ENCODE assay signal across 1 cellular context in genomic region chr3:168096210-168096795, GRCh38.
TF ChIP-seq lines count a peak whose summit lies in the region.

No MANE protein-coding gene starts in this region.

TF ChIP-seq in K562, 482 proteins besides CTCF, POLR2A, EP300 and RAD21 (continued from another document and continues in another):
- TF ChIP-seq ZBTB11 (CRISPR knock-in tag; IDR thresholded peaks at IDR 0.05) (peak in 1 of 3 experiments; percentile 20; a peak in 1 of 6 replicates), POLR2AphosphoS5 (IDR thresholded peaks at IDR 0.05; ENCODE audit: control insufficient read depth, insufficient read depth, low read depth, low read length) (no peak; the same call in 1 of the 2 replicates), HDAC1 (IDR thresholded peaks at IDR 0.05) (peak; percentile 68 to 98; a peak in 3 of 4 replicates), ZNF75A (CRISPR knock-in tag; IDR thresholded peaks at IDR 0.05) (no peak), NUFIP1 (IDR thresholded peaks at IDR 0.05; ENCODE audit: partially characterized antibody) (no peak), ZNF134 (CRISPR knock-in tag; conservative IDR thresholded peaks at IDR 0.05) (no peak), BRF2 (IDR thresholded peaks at IDR 0.05; ENCODE audit: borderline replicate concordance, insufficient read depth, insufficient read length) (no peak), TOE1 (IDR thresholded peaks at IDR 0.05; ENCODE audit: borderline replicate concordance) (no peak; the same call in 1 of the 2 replicates), TOE1 (CRISPR knock-in tag; IDR thresholded peaks at IDR 0.05; ENCODE audit: borderline replicate concordance, low read depth) (no peak), TAF7 (tag; IDR thresholded peaks at IDR 0.05) (no peak), BRD9 (IDR thresholded peaks at IDR 0.05; ENCODE audit: low read depth, partially characterized antibody) (peak; percentile 31), DLX4 (CRISPR knock-in tag; IDR thresholded peaks at IDR 0.05) (no peak), ZNF121 (CRISPR knock-in tag; conservative IDR thresholded peaks at IDR 0.05) (no peak), HNRNPH1 (optimal IDR thresholded peaks at IDR 0.05; ENCODE audit: low read depth, low read length) (no peak), ZBTB17 (CRISPR knock-in tag; IDR thresholded peaks at IDR 0.05) (0 out of 2 replicates have a peak, but pooled peaks have one; percentile 33), HDAC3 (IDR thresholded peaks at IDR 0.05; ENCODE audit: borderline replicate concordance, partially characterized antibody) (no peak), DPF2 (IDR thresholded peaks at IDR 0.05) (no peak), ZNF764 (CRISPR knock-in tag; IDR thresholded peaks at IDR 0.05; ENCODE audit: low read depth) (no peak), HMGN3 (IDR thresholded peaks at IDR 0.05; ENCODE audit: borderline replicate concordance, extremely low read depth, insufficient read length, low read depth, low read length) (no peak), FOXK2 (conservative IDR thresholded peaks at IDR 0.05 in 1 of 2, IDR thresholded peaks at IDR 0.05 in 1 of 2; ENCODE audit: low read depth in 2 of 2) (peak; percentile 63 to 74; a peak in 3 of 4 replicates), MYNN (IDR thresholded peaks at IDR 0.05) (no peak), MYNN (CRISPR knock-in tag; IDR thresholded peaks at IDR 0.05) (no peak), ZNF41 (CRISPR knock-in tag; conservative IDR thresholded peaks at IDR 0.05) (no peak), ZEB2 (IDR thresholded peaks at IDR 0.05) (no peak), ID3 (CRISPR knock-in tag; IDR thresholded peaks at IDR 0.05) (no peak), ID3 (tag; IDR thresholded peaks at IDR 0.05) (peak; percentile 61), ZNF699 (CRISPR knock-in tag; IDR thresholded peaks at IDR 0.05; ENCODE audit: insufficient replicate concordance) (no peak), MAZ (CRISPR knock-in tag; conservative IDR thresholded peaks at IDR 0.05 in 1 of 2, IDR thresholded peaks at IDR 0.05 in 1 of 2) (no peak; a peak in 1 of 4 replicates), ZZZ3 (IDR thresholded peaks at IDR 0.05) (no peak), FOXJ3 (CRISPR knock-in tag; IDR thresholded peaks at IDR 0.05) (no peak), MLLT1 (IDR thresholded peaks at IDR 0.05) (peak in 1 of 2 experiments; percentile 26; a peak in 1 of 4 replicates), PHF21A (IDR thresholded peaks at IDR 0.05; ENCODE audit: borderline replicate concordance, low read depth) (peak; percentile 17; the same call in 1 of the 2 replicates), MTA1 (IDR thresholded peaks at IDR 0.05; ENCODE audit: borderline replicate concordance) (no peak; the same call in 1 of the 2 replicates), MECOM (CRISPR knock-in tag; IDR thresholded peaks at IDR 0.05) (no peak), ZNF551 (CRISPR knock-in tag; IDR thresholded peaks at IDR 0.05) (no peak), E2F6 (IDR thresholded peaks at IDR 0.05; ENCODE audit: borderline replicate concordance in 1 of 2, extremely low read depth in 1 of 2, insufficient read depth in 1 of 2, insufficient read length in 1 of 2, low read depth in 1 of 2, low read length in 1 of 2, poor library complexity in 1 of 2, severe bottlenecking in 1 of 2) (peak in 1 of 2 experiments; percentile 59), SLC30A9 (CRISPR knock-in tag; IDR thresholded peaks at IDR 0.05) (no peak), CXXC5 (CRISPR knock-in tag; IDR thresholded peaks at IDR 0.05) (0 out of 2 replicates have a peak, but pooled peaks have one; percentile 4), ZNF668 (CRISPR knock-in tag; IDR thresholded peaks at IDR 0.05) (no peak), TEAD1 (CRISPR knock-in tag; IDR thresholded peaks at IDR 0.05) (0 out of 4 replicates have a peak, but pooled peaks of 1 of the 2 experiments have one; percentile 28), HINFP (tag; conservative IDR thresholded peaks at IDR 0.05; ENCODE audit: low read depth) (no peak), SRF (CRISPR knock-in tag; IDR thresholded peaks at IDR 0.05) (no peak), POLR2AphosphoS2 (IDR thresholded peaks at IDR 0.05; ENCODE audit: low read length) (no peak), CEBPZ (IDR thresholded peaks at IDR 0.05; ENCODE audit: borderline replicate concordance, low read depth, low read length) (no peak), ATF4 (CRISPR knock-in tag; IDR thresholded peaks at IDR 0.05) (peak; percentile 29; the same call in 1 of the 2 replicates), PATZ1 (CRISPR knock-in tag; IDR thresholded peaks at IDR 0.05; ENCODE audit: borderline replicate concordance) (no peak), ATF1 (CRISPR knock-in tag; IDR thresholded peaks at IDR 0.05) (no peak), ATF1 (tag; IDR thresholded peaks at IDR 0.05) (no peak), RBM14 (IDR thresholded peaks at IDR 0.05; ENCODE audit: borderline replicate concordance, insufficient read depth, low read depth, low read length) (no peak)
